ENCODE assay signal across 13 cellular contexts in the genomic region with DNA sequence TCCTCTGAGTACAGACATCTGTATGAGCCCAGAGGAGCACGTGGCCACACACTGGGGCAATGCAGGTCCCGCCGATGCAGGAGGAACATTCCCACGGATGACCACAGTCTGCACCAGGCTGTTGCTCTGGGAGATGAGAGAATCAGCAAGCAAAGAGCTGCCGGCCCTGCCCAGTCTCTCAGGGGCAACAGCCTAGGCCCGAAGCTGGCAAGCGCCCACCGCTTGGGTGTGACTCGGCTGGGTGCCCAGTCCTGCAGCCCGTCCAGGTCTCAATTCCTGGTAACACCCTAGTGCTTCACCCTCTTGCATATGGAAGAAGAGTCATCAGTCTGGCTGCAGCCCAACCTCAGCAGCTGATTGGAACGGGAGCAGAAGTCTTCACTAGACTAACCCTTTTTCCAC.
DNase-seq lines count a peak whose midpoint lies in the region; TF ChIP-seq lines count a peak whose summit lies in the region.
"Had no signal": no experiment of that assay in that cellular context is flagged by ENCODE, and none has a peak within 500 bp of the region (broad histone marks: within the 10 kb centered on the region; RNA-seq: fewer than 3 reads in every experiment).

No MANE protein-coding gene starts in this region.

- POLR2A ChIA-PET in activated CD4-positive, alpha-beta T cell treated with anti-CD3 and anti-CD28 coated beads, Interleukin-2, amount 10 ng/mL, durations not matched to agents 7 days and 5 days (lab: Charles Lee): no interaction called here

- CTCF ChIA-PET in activated CD4-positive, alpha-beta T cell treated with anti-CD3 and anti-CD28 coated beads, Interleukin-2, amount 10 ng/mL, durations not matched to agents 7 days and 5 days (lab: Charles Lee): interaction anchor here (1.1 kb wide), 1 partner anchor 334 kb away, joined by 3 read pairs; no protein-coding TSS in a partner anchor

- DNase-seq in HUDEP-2 (lab: John Stamatoyannopoulos, UW; ENCODE audit: unreplicated experiment in 76 of 76) (peak in 75 of 76 experiments; percentile 15 to 92 (median 78)), caudate nucleus (lab: John Stamatoyannopoulos, UW) (peak in 34 of 61 donors; percentile 6 to 76 (median 30)), hypothalamus (lab: John Stamatoyannopoulos, UW) (peak in 42 of 51 donors; percentile 10 to 83 (median 51)), spleen (peak; percentile 83), EL (no peak), AML-193 (lab: John Stamatoyannopoulos, UW) (no peak)
- DNase-seq in activated CD4-positive, alpha-beta T cell treated with anti-CD3 and anti-CD28 coated beads, Interleukin-2, amount 10 ng/mL, durations not matched to agents 7 days and 5 days: no peak
- no peak for DNase-seq in activated naive CD4-positive, alpha-beta T cell (lab: John Stamatoyannopoulos, UW)
- DNase-seq: DMS153, IMR-90 had no signal

- H3K4me1 Mint-ChIP-seq in activated CD4-positive, alpha-beta T cell treated with anti-CD3 and anti-CD28 coated beads, Interleukin-2, amount 10 ng/mL, durations not matched to agents 7 days and 5 days: no peaks in the 10 kb centered on the region
- H3K4me1 Mint-ChIP-seq: activated naive CD4-positive, alpha-beta T cell treated with anti-CD3 and anti-CD28 coated beads, Interleukin-2, amount 50 U/mL, for 24 hours had no signal

- TF ChIP-seq POLR2A in spleen (IDR thresholded peaks at IDR 0.05): no peak

- no peak overlapping the region for H3K4me3 Mint-ChIP-seq in activated CD4-positive, alpha-beta T cell treated with anti-CD3 and anti-CD28 coated beads, Interleukin-2, amount 10 ng/mL, durations not matched to agents 7 days and 5 days
- H3K4me3 Mint-ChIP-seq: activated naive CD4-positive, alpha-beta T cell treated with anti-CD3 and anti-CD28 coated beads, Interleukin-2, amount 50 U/mL, for 24 hours; neural progenitor cell had no signal

- H3K27me3 ChIP-seq in spleen (replicated peaks in 1 of 7): no peaks in the 10 kb centered on the region
- H3K27me3 ChIP-seq: neural progenitor cell had no signal

- peaks cover 11% of the 10 kb centered on the region for H3K27me3 Mint-ChIP-seq in activated CD4-positive, alpha-beta T cell treated with anti-CD3 and anti-CD28 coated beads, Interleukin-2, amount 10 ng/mL, durations not matched to agents 7 days and 5 days

- TF ChIP-seq CTCF in spleen (IDR thresholded peaks at IDR 0.05 in 8 of 11, conservative IDR thresholded peaks at IDR 0.05 in 3 of 11): no peak

- H3K9me3 ChIP-seq in spleen: no peaks in the 10 kb centered on the region

- H3K4me3 ChIP-seq in spleen: no peak overlapping the region
- H3K4me3 ChIP-seq: neural progenitor cell had no signal

- peaks cover 1 to 67% (median 36%) of the 10 kb centered on the region in 6 donors for H3K4me1 ChIP-seq in spleen

- WGBS in spleen, 5 donors: 47 to 82% (median 74%) methylated on average over 8 to 11 of the region's 11 CpGs

- H3K36me3 Mint-ChIP-seq in activated CD4-positive, alpha-beta T cell treated with anti-CD3 and anti-CD28 coated beads, Interleukin-2, amount 10 ng/mL, durations not matched to agents 7 days and 5 days (ENCODE audit: low read depth): no peaks in the 10 kb centered on the region
- H3K36me3 Mint-ChIP-seq: neural progenitor cell had no signal

- intact Hi-C loops in spleen (cut with DNase I; ENCODE audit: low total_unique reads): no loop called here

- no peak overlapping the region for H3K27ac ChIP-seq in caudate nucleus (ENCODE audit: low read depth, low read length)
- H3K27ac ChIP-seq in spleen: peak overlapping the region in 3 of 8 donors; percentile 21 to 63 (median 51)
- H3K27ac ChIP-seq: neural progenitor cell, VCaP had no signal

- H3K9me3 Mint-ChIP-seq in activated CD4-positive, alpha-beta T cell treated with anti-CD3 and anti-CD28 coated beads, Interleukin-2, amount 10 ng/mL, durations not matched to agents 7 days and 5 days: no peaks in the 10 kb centered on the region
- H3K9me3 Mint-ChIP-seq: activated naive CD4-positive, alpha-beta T cell treated with anti-CD3 and anti-CD28 coated beads, Interleukin-2, amount 50 U/mL, for 24 hours had no signal

- H3K36me3 ChIP-seq in spleen: no peaks in the 10 kb centered on the region
- H3K36me3 ChIP-seq: neural progenitor cell had no signal

- H3K27ac Mint-ChIP-seq in activated CD4-positive, alpha-beta T cell treated with anti-CD3 and anti-CD28 coated beads, Interleukin-2, amount 10 ng/mL, durations not matched to agents 7 days and 5 days: no peak overlapping the region
- H3K27ac Mint-ChIP-seq: activated naive CD4-positive, alpha-beta T cell treated with anti-CD3 and anti-CD28 coated beads, Interleukin-2, amount 50 U/mL, for 24 hours; neural progenitor cell had no signal

Comparison
In these comparisons a context has a peak if more than half of its experiments do, and no peak if none do; other contexts are left out.
1. DNase-seq: peak in HUDEP-2 (75 of 76), caudate nucleus (34 of 61), hypothalamus (42 of 51) and spleen (single experiment); none in EL (single experiment), AML-193 (0 of 2), activated CD4-positive, alpha-beta T cell treated with anti-CD3 and anti-CD28 coated beads, Interleukin-2, amount 10 ng/mL, durations not matched to agents 7 days and 5 days (single experiment) and activated naive CD4-positive, alpha-beta T cell (0 of 4).